ENCODE assay signal across 1 cellular context in genomic region chr16:3580271-3580670, GRCh38.
TF ChIP-seq lines count a peak whose summit lies in the region.

No MANE protein-coding gene starts in this region.

TF ChIP-seq in HepG2, 621 proteins besides CTCF, POLR2A, EP300 and RAD21:
- TF ChIP-seq ZNF121 (CRISPR knock-in tag; IDR thresholded peaks at IDR 0.05) (no peak), SCMH1 (CRISPR knock-in tag; IDR thresholded peaks at IDR 0.05; ENCODE audit: borderline replicate concordance) (no peak), ZNF292 (CRISPR knock-in tag; IDR thresholded peaks at IDR 0.05; ENCODE audit: borderline replicate concordance, low read depth) (no peak), AGO2 (optimal IDR thresholded peaks at IDR 0.05; ENCODE audit: low read depth, low read length) (peak; percentile 39)
